Comparison of ENCODE assay signal across 11 cellular contexts in genomic region chr5:173547579-173547978, GRCh38.
DNase-seq lines count a peak whose midpoint lies in the region; ATAC-seq, FAIRE-seq and TF ChIP-seq lines count a peak whose summit lies in the region.
"Had no signal": no experiment of that assay in that cellular context is flagged by ENCODE, and none has a peak within 500 bp of the region (broad histone marks: within the 10 kb centered on the region; RNA-seq: fewer than 3 reads in every experiment).

No MANE protein-coding gene starts in this region.

- no peak overlapping the region for H3K4me3 Mint-ChIP-seq in stimulated activated naive B cell treated with anti-CD40 and anti-IgM and Interleukin-4, amounts not matched to agents 10 μg/mL and 1 μg/mL and 100 μg/mL, for 72 hours
- H3K4me3 Mint-ChIP-seq: central memory CD8-positive, alpha-beta T cell had no signal

- H3K4me1 ChIP-seq in GM12878 (ENCODE audit: control insufficient read depth, insufficient read depth, low read length) (peaks cover 10% of the 10 kb centered on the region), adrenal gland (replicated peaks in 1 of 2) (no peaks in the 10 kb centered on the region)

- no peaks in the 10 kb centered on the region for H3K79me2 ChIP-seq in GM12878 (ENCODE audit: control insufficient read depth, insufficient read depth, low read length)

- RAD21 ChIA-PET in GM12878 (lab: Charles Lee; ENCODE audit: unreplicated experiment) = no interaction called here

- H3K4me2 ChIP-seq in GM12878 (ENCODE audit: control insufficient read depth, insufficient read depth) = peak overlapping the region; percentile 31; the same call in 1 of the 2 replicates

- H3K27me3 Mint-ChIP-seq in stimulated activated naive B cell treated with anti-CD40 and anti-IgM and Interleukin-4, amounts not matched to agents 10 μg/mL and 1 μg/mL and 100 μg/mL, for 72 hours = peaks cover 15 to 18% of the 10 kb centered on the region in 2 donors

- no TSS peak for BruUV-seq in GM12878 (replicated peaks; lab: Mats Ljungman, UMichigan)

- DNase-seq in GM12878 (ENCODE audit: low read depth, low spot score) = peak; percentile 48
- DNase-seq in stimulated activated naive B cell treated with anti-CD40 and anti-IgM and Interleukin-4, amounts not matched to agents 10 μg/mL and 1 μg/mL and 100 μg/mL, for 72 hours = no peak
- DNase-seq in activated naive CD4-positive, alpha-beta T cell (lab: John Stamatoyannopoulos, UW) = no peak
- no peak for DNase-seq in effector CD8-positive, alpha-beta T cell (lab: John Stamatoyannopoulos, UW)
- DNase-seq in adrenal gland = no peak
- DNase-seq: NCI-H1694, ovary, SIG-M5 had no signal

- TF ChIP-seq POLR2A in GM12878 (IDR thresholded peaks at IDR 0.05; ENCODE audit: low read depth, low read length) (no peak), adrenal gland (IDR thresholded peaks at IDR 0.05) (no peak)

- no peaks in the 10 kb centered on the region for H3K9me3 ChIP-seq in GM12878 (replicated peaks; ENCODE audit: control insufficient read depth, insufficient read depth, low read length)
- H3K9me3 ChIP-seq in adrenal gland (replicated peaks in 1 of 3) = no peaks in the 10 kb centered on the region
- H3K9me3 ChIP-seq: ovary had no signal

- peaks cover 3 to 8% of the 10 kb centered on the region in 2 donors for H3K4me1 Mint-ChIP-seq in stimulated activated naive B cell treated with anti-CD40 and anti-IgM and Interleukin-4, amounts not matched to agents 10 μg/mL and 1 μg/mL and 100 μg/mL, for 72 hours
- H3K4me1 Mint-ChIP-seq: central memory CD8-positive, alpha-beta T cell had no signal

- no peak overlapping the region for H3K27ac Mint-ChIP-seq in stimulated activated naive B cell treated with anti-CD40 and anti-IgM and Interleukin-4, amounts not matched to agents 10 μg/mL and 1 μg/mL and 100 μg/mL, for 72 hours

- no peak overlapping the region for H3K9ac ChIP-seq in GM12878 (ENCODE audit: control insufficient read depth, insufficient read depth, low read length)

- H3K36me3 Mint-ChIP-seq in stimulated activated naive B cell treated with anti-CD40 and anti-IgM and Interleukin-4, amounts not matched to agents 10 μg/mL and 1 μg/mL and 100 μg/mL, for 72 hours = no peaks in the 10 kb centered on the region

- no peaks in the 10 kb centered on the region for H3K36me3 ChIP-seq in GM12878 (ENCODE audit: control insufficient read depth in 2 of 2, insufficient read depth in 2 of 2, low read length in 1 of 2)
- no peaks in the 10 kb centered on the region for H3K36me3 ChIP-seq in adrenal gland (replicated peaks in 1 of 2)
- H3K36me3 ChIP-seq: ovary had no signal

- no peaks in the 10 kb centered on the region for H4K20me1 ChIP-seq in GM12878 (ENCODE audit: control insufficient read depth, insufficient read depth)

- peak; percentile 68 for FAIRE-seq in GM12878 (lab: Jason Lieb, UNC)

- in situ Hi-C loops in GM12878 (cut with MboI) = no loop called here

- H3K27ac ChIP-seq in GM12878 (ENCODE audit: control insufficient read depth, insufficient read depth) (no peak overlapping the region), adrenal gland (no peak overlapping the region)
- H3K27ac ChIP-seq: ovary had no signal

- no peaks in the 10 kb centered on the region for H3K9me3 Mint-ChIP-seq in stimulated activated naive B cell treated with anti-CD40 and anti-IgM and Interleukin-4, amounts not matched to agents 10 μg/mL and 1 μg/mL and 100 μg/mL, for 72 hours
- H3K9me3 Mint-ChIP-seq: central memory CD8-positive, alpha-beta T cell had no signal

- CTCF ChIA-PET in GM12878 (lab: Yijun Ruan, JAX) = interaction anchor here (2.3 kb wide), 1 partner anchor 26 kb away, joined by 11 read pairs; no protein-coding TSS in a partner anchor

- SMC1A ChIA-PET in GM12878 (lab: Charles Lee; ENCODE audit: uncharacterized antibody, unreplicated experiment) = no interaction called here

- no peak for TF ChIP-seq RAD21 in GM12878 (IDR thresholded peaks at IDR 0.05; ENCODE audit: insufficient read depth, low read depth, low read length)

- POLR2A ChIA-PET in GM12878 (lab: Charles Lee) = no interaction called here

- H3K27me3 ChIP-seq in GM12878 (replicated peaks in 1 of 2; ENCODE audit: control insufficient read depth in 2 of 2, insufficient read depth in 2 of 2, low read length in 1 of 2) (no peaks in the 10 kb centered on the region), adrenal gland (peaks cover 3% of the 10 kb centered on the region)
- H3K27me3 ChIP-seq: ovary had no signal

- H2AFZ ChIP-seq in GM12878 (ENCODE audit: control insufficient read depth, low read depth, low read length) = no peak overlapping the region; the same call in 1 of the 2 replicates

- intact Hi-C loops in GM12878 (cut with micrococcal nuclease; ENCODE audit: unreplicated experiment) (no loop called here), adrenal gland (cut with DNase I) (no loop called here)

- WGBS in GM12878 (ENCODE audit: insufficient coverage, insufficient replicate concordance, low lambda C conversion rate, missing lambda C conversion rate) = 24% methylated on average over 3 of the region's 3 CpGs
- WGBS in adrenal gland, 4 donors = 85 to 98% (median 92%) methylated on average over 2 to 3 of the region's 3 CpGs

- H3K4me3 ChIP-seq in GM12878 (no peak overlapping the region), adrenal gland (no peak overlapping the region)
- H3K4me3 ChIP-seq: ovary had no signal

- TF ChIP-seq CTCF in GM12878 (IDR thresholded peaks at IDR 0.05 in 2 of 3, conservative IDR thresholded peaks at IDR 0.05 in 1 of 3; ENCODE audit: control insufficient read depth in 2 of 3, extremely low read depth in 1 of 3, insufficient read depth in 1 of 3, low read depth in 3 of 3, low read length in 3 of 3) = no peak
- TF ChIP-seq CTCF in adrenal gland (IDR thresholded peaks at IDR 0.05) = no peak

- ATAC-seq in GM18907 (IDR thresholded peaks at IDR 0.05; ENCODE audit: unreplicated experiment) = peak; percentile 85
- ATAC-seq in HG03039 (IDR thresholded peaks at IDR 0.05; ENCODE audit: unreplicated experiment) = peak; percentile 91
- peak; percentile 93 for ATAC-seq in GM12878
- ATAC-seq in stimulated activated naive B cell treated with anti-CD40 and anti-IgM and Interleukin-4, amounts not matched to agents 10 μg/mL and 1 μg/mL and 100 μg/mL, for 72 hours (replicated peaks) = peak; percentile 63 to 85

- TF ChIP-seq EP300 in GM12878 (IDR thresholded peaks at IDR 0.05; ENCODE audit: borderline replicate concordance in 1 of 2, control insufficient read depth in 1 of 2, low read depth in 2 of 2, low read length in 2 of 2) = no peak; a peak in 1 of 4 replicates

TF ChIP-seq in GM12878, 131 proteins besides CTCF, POLR2A, EP300 and RAD21 (continues in another document):
- no peak for TF ChIP-seq CHD2 (IDR thresholded peaks at IDR 0.05; ENCODE audit: borderline replicate concordance, low read depth, low read length)
- TF ChIP-seq REST (IDR thresholded peaks at IDR 0.05; ENCODE audit: low read depth, low read length) = no peak
- 0 out of 2 replicates have a peak, but pooled peaks have one; percentile 23 for TF ChIP-seq BCL11A (IDR thresholded peaks at IDR 0.05; ENCODE audit: low read depth, low read length)
- TF ChIP-seq JUNB (IDR thresholded peaks at IDR 0.05) = peak; percentile 69
- no peak for TF ChIP-seq E4F1 (IDR thresholded peaks at IDR 0.05; ENCODE audit: borderline replicate concordance, partially characterized antibody)
- peak; percentile 58 for TF ChIP-seq IRF4 (IDR thresholded peaks at IDR 0.05; ENCODE audit: low read depth, low read length)
